9 cellular contexts compared by ENCODE assay signal in the genomic region with DNA sequence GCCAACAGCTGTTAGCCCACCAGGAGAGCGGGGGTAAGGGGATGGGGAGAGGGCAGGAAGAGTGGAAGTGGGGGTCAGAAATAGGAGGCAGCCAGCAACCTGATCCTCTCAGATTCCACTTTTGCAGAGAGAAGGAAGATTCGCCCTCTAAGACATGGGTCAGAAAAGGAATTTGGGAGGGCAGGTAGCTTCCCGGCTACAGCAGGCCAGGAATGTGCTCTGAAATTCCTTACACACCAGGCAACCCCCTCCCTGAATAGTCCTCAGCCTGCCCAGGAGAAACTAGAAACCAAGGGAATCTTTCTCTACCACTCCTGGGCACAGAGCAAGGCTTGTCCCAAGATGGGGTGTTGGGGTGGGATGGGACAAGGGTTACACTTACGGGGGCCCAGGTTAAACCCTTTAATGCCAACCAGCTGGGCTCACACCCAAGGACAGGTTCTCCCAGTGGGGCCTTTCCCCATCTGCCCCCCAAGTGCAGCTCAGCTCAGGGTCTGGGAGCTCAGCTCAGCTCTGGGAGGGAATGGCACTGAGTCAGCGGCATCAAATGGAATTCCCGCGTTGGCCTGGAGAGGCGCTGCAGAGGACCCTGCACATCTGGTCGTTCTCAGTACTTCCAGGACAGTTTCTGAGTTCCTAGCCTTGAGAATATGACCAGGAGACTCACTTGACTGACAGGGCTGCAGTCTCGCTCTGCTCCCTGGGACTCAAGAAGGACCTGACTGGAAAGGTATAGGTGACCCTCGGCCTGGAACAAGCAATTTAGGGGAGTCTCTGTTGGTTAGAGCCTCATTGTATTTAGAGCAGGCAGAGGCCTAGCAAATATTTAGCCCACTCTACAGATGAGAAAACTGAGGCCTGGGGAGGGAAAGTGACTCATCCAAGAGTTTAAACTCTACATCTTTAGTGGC. TPM values are rescaled to one million over a fixed set of nuclear protein-coding genes. Genes with fewer than 3 reads are reported as not detected.
DNase-seq lines count a peak whose midpoint lies in the region; ATAC-seq and TF ChIP-seq lines count a peak whose summit lies in the region.
"Had no signal": no experiment of that assay in that cellular context is flagged by ENCODE, and none has a peak within 500 bp of the region (broad histone marks: within the 10 kb centered on the region; RNA-seq: fewer than 3 reads in every experiment).

No MANE protein-coding gene starts in this region.

- no peak overlapping the region for H3K4me3 Mint-ChIP-seq in CD14-positive monocyte
- peak overlapping the region; percentile 64 for H3K4me3 Mint-ChIP-seq in GM23338
- H3K4me3 Mint-ChIP-seq: IgD-negative memory B cell had no signal

- H3K9me3 Mint-ChIP-seq in CD14-positive monocyte, result no peaks in the 10 kb centered on the region
- no peaks in the 10 kb centered on the region for H3K9me3 Mint-ChIP-seq in GM23338

- DNase-seq in CD14-positive monocyte (ENCODE audit: low spot score) (no peak), GM23338 (ENCODE audit: low spot score) (peak; percentile 97), PC-9 (peak in 1 of 2 experiments; percentile 63), fibroblast of mammary gland (ENCODE audit: low read depth) (peak; percentile 33), sciatic nerve (ENCODE audit: low spot score) (no peak), KG1 (lab: John Stamatoyannopoulos, UW) (no peak), NCI-H1105 treated with DMSO at 0.1 percent for 48 hours (lab: John Stamatoyannopoulos, UW) (no peak)

- no TSS peak for BruUV-seq in PC-9 (replicated peaks; lab: Mats Ljungman, UMichigan)

- intact Hi-C loops in CD14-positive monocyte (cut with micrococcal nuclease), result no loop called here
- intact Hi-C loops in PC-9 (cut with micrococcal nuclease; ENCODE audit: unreplicated experiment), result loop anchor here (2.0 kb wide), 1 partner anchor 20 kb away; no protein-coding TSS in a partner anchor
- intact Hi-C loops in sciatic nerve (cut with DNase I), result no loop called here

- ATAC-seq in GM23338 (peak; percentile 83), sciatic nerve (peak; percentile 54), GM21723 (IDR thresholded peaks at IDR 0.05; ENCODE audit: unreplicated experiment) (no peak)

- 0 out of 2 replicates have a peak, but pooled peaks cover 7% of the 10 kb centered on the region for H3K9me2 ChIP-seq in GM23338 (ENCODE audit: insufficient read depth)
- no peaks in the 10 kb centered on the region for H3K9me2 ChIP-seq in PC-9 (ENCODE audit: insufficient read depth)

- H2AFZ ChIP-seq in GM23338 (no peak overlapping the region), PC-9 (no peak overlapping the region)

- no peaks in the 10 kb centered on the region for H3K9me3 ChIP-seq in PC-9 (ENCODE audit: insufficient read depth, low read depth)

- H3K27me3 Mint-ChIP-seq in CD14-positive monocyte (ENCODE audit: low read depth in 3 of 3), result peaks cover 6 to 22% (median 13%) of the 10 kb centered on the region in 3 donors
- H3K27me3 Mint-ChIP-seq in GM23338 (ENCODE audit: insufficient read depth, low read depth, poor library complexity), result peaks cover 15% of the 10 kb centered on the region

- H3K4me3 ChIP-seq in GM23338 (peak overlapping the region; percentile 20), PC-9 (no peak overlapping the region), fibroblast of mammary gland (ENCODE audit: control insufficient read depth, low read depth, low read length) (no peak overlapping the region)

- H3K27ac ChIP-seq in GM23338 (ENCODE audit: low read depth), result peak overlapping the region; percentile 98
- H3K27ac ChIP-seq in PC-9, result no peak overlapping the region

- H4K20me1 ChIP-seq in GM23338 (replicated peaks; ENCODE audit: insufficient read depth) (no peaks in the 10 kb centered on the region), PC-9 (ENCODE audit: insufficient read depth) (no peaks in the 10 kb centered on the region)

- H3K79me2 ChIP-seq in GM23338 (replicated peaks; ENCODE audit: insufficient read depth) (no peaks in the 10 kb centered on the region), PC-9 (ENCODE audit: low read depth) (no peaks in the 10 kb centered on the region)

- H3K4me1 ChIP-seq in GM23338 (ENCODE audit: insufficient read depth) (peaks cover 37% of the 10 kb centered on the region), PC-9 (replicated peaks; ENCODE audit: insufficient read depth) (peaks cover 7% of the 10 kb centered on the region; the same call in 1 of the 2 replicates)

- CTCF ChIA-PET in PC-9 (lab: Charles Lee), result interaction anchor here (0.5 to 1.1 kb wide), 3 partner anchors 21 to 90 kb away, joined by 3 read pairs; no protein-coding TSS in a partner anchor

- POLR2A ChIA-PET in PC-9 (lab: Charles Lee; ENCODE audit: unreplicated experiment), result interaction anchor here (0.5 to 0.6 kb wide), 3 partner anchors 695 to 1842 kb away, joined by 3 to 5 read pairs (median 4); no protein-coding TSS in a partner anchor

- peaks cover 15% of the 10 kb centered on the region; the same call in 1 of the 2 replicates for H3F3A ChIP-seq in GM23338 (replicated peaks; ENCODE audit: low read depth)
- no peaks in the 10 kb centered on the region; the same call in 1 of the 2 replicates for H3F3A ChIP-seq in PC-9 (ENCODE audit: insufficient read depth, low read depth)

- H3K4me2 ChIP-seq in GM23338, result peak overlapping the region; percentile 62
- peak overlapping the region; percentile 3; the same call in 1 of the 2 replicates for H3K4me2 ChIP-seq in PC-9

- H3K27me3 ChIP-seq in GM23338 (ENCODE audit: insufficient read depth) (no peaks in the 10 kb centered on the region), PC-9 (ENCODE audit: insufficient read depth, low read depth) (peaks cover 42% of the 10 kb centered on the region)

- H3K4me1 Mint-ChIP-seq in CD14-positive monocyte, result no peaks in the 10 kb centered on the region
- peaks cover 63% of the 10 kb centered on the region for H3K4me1 Mint-ChIP-seq in GM23338
- H3K4me1 Mint-ChIP-seq: IgD-negative memory B cell had no signal

- TF ChIP-seq CTCF in CD14-positive monocyte (IDR thresholded peaks at IDR 0.05) (peak; percentile 45), GM23338 (conservative IDR thresholded peaks at IDR 0.05; ENCODE audit: low read depth in 2 of 2) (peak; percentile 80 to 81), PC-9 (conservative IDR thresholded peaks at IDR 0.05) (peak; percentile 83), fibroblast of mammary gland (conservative IDR thresholded peaks at IDR 0.05; ENCODE audit: control insufficient read depth, insufficient read depth, low read depth, low read length) (peak; percentile 57)

- H3K27ac Mint-ChIP-seq in CD14-positive monocyte (no peak overlapping the region), GM23338 (peak overlapping the region; percentile 98)

- no peaks in the 10 kb centered on the region for H3K36me3 ChIP-seq in GM23338 (ENCODE audit: insufficient read depth)
- H3K36me3 ChIP-seq in PC-9 (ENCODE audit: low read depth), result no peaks in the 10 kb centered on the region

- H3K36me3 Mint-ChIP-seq in CD14-positive monocyte (no peaks in the 10 kb centered on the region), GM23338 (ENCODE audit: low read depth) (peaks cover 3% of the 10 kb centered on the region; the same call in 1 of the 3 replicates)

TF ChIP-seq in GM23338, 12 proteins besides CTCF, POLR2A, EP300 and RAD21 (continues in another document):
- no peak for TF ChIP-seq JUNB (IDR thresholded peaks at IDR 0.05; ENCODE audit: unreplicated experiment)
- no peak for TF ChIP-seq ZNF114 (CRISPR knock-in tag; IDR thresholded peaks at IDR 0.05)
- TF ChIP-seq EZH2 (IDR thresholded peaks at IDR 0.05; ENCODE audit: low read depth, unreplicated experiment), result no peak
- TF ChIP-seq, protein P1, sequence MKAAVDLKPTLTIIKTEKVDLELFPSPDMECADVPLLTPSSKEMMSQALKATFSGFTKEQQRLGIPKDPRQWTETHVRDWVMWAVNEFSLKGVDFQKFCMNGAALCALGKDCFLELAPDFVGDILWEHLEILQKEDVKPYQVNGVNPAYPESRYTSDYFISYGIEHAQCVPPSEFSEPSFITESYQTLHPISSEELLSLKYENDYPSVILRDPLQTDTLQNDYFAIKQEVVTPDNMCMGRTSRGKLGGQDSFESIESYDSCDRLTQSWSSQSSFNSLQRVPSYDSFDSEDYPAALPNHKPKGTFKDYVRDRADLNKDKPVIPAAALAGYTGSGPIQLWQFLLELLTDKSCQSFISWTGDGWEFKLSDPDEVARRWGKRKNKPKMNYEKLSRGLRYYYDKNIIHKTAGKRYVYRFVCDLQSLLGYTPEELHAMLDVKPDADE (IDR thresholded peaks at IDR 0.05), result no peak

RNA-seq across cellular contexts. Expression of gene TNNT2, which starts 0.8 kb away (rescaled TPM):
- polyA plus RNA-seq in CD14-positive monocyte (not detected), GM23338 (2016; fragmentation: Nextera tagmentation; extraction: Ambion mirVana) (19.1 and 25.3 TPM in 2 replicates)
- total RNA-seq in GM23338 (2014; rRNA removed; shearing (Covaris generic)), result 4.5 and 7.5 TPM in 2 replicates
- total RNA-seq in PC-9 (2021) (4.8 and 6.4 TPM in 2 replicates), sciatic nerve (63.7 TPM)
- polyA plus RNA-seq: IgD-negative memory B cell had no signal

RNA-seq across cellular contexts. Expression of gene LAD1, which starts 22.4 kb away (rescaled TPM):
- polyA plus RNA-seq in CD14-positive monocyte (not detected), GM23338 (2016; fragmentation: Nextera tagmentation; extraction: Ambion mirVana) (18.0 and 18.9 TPM in 2 replicates)
- total RNA-seq in GM23338 (2014; rRNA removed; shearing (Covaris generic)), result 17.6 and 22.3 TPM in 2 replicates
- total RNA-seq in PC-9 (2021) (54.7 and 61.6 TPM in 2 replicates), sciatic nerve (0.76 TPM)
- polyA plus RNA-seq: IgD-negative memory B cell had no signal

RNA-seq across cellular contexts. Expression of gene TNNI1, which starts 44.8 kb away (rescaled TPM):
- polyA plus RNA-seq in CD14-positive monocyte (not detected), GM23338 (2016; fragmentation: Nextera tagmentation; extraction: Ambion mirVana) (0.36 and 4.1 TPM in 2 replicates)
- total RNA-seq in GM23338 (2014; rRNA removed; shearing (Covaris generic)), result not detected in 2 replicates
- total RNA-seq in PC-9 (2021) (not detected in 2 replicates), sciatic nerve (0.22 TPM)
- polyA plus RNA-seq: IgD-negative memory B cell had no signal

Comparison
In these comparisons a context has a peak if more than half of its experiments do, and no peak if none do; other contexts are left out.
1. DNase-seq: peak in GM23338 (single experiment) and fibroblast of mammary gland (single experiment); none in CD14-positive monocyte (single experiment), sciatic nerve (single experiment), KG1 (single experiment) and NCI-H1105 treated with DMSO at 0.1 percent for 48 hours (single experiment).
2. RNA of gene LAD1, which starts 22.4 kb away (total RNA-seq): 54.7 to 61.6 TPM in PC-9 and 17.6 to 22.3 TPM in GM23338; 0.76 TPM in sciatic nerve (single experiment); every median in the first group is over 10 times any median in the second.
3. Peak in every context shown above with its lines, with median percentiles within 50 percentile points of each other: CTCF ChIP-seq.